In the genomic region with DNA sequence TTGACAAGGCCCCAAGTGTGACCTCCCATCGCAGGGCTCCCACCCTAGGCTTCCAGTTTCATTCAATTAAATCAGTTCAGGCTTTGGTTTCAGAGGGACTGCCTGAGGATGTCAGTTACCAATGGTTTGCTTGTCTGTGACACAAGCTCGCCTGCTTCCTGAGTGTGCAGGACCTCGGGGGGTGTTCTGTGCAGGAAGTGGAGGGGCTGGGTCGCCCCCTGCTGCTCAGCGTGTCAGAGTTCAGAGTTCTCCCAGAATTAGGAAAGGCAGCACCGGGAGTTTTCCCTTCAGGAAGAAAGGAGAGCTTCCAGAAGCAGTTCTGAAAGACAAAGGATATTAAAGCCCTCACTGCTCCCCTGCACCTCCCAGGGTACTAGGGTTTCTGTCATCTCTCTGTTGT, we compare ENCODE assay signal across 2 cellular contexts.
TF ChIP-seq lines count a peak whose summit lies in the region.

No MANE protein-coding gene starts in this region.

TF ChIP-seq in SK-N-SH, 30 proteins besides CTCF, POLR2A, EP300 and RAD21 (continued from another document):
- TF ChIP-seq REST (IDR thresholded peaks at IDR 0.05; ENCODE audit: low read depth, low read length) (no peak), SIN3A (IDR thresholded peaks at IDR 0.05; ENCODE audit: borderline replicate concordance, low read depth, low read length) (no peak), TCF12 (IDR thresholded peaks at IDR 0.05) (no peak)
- TF ChIP-seq, protein P1, sequence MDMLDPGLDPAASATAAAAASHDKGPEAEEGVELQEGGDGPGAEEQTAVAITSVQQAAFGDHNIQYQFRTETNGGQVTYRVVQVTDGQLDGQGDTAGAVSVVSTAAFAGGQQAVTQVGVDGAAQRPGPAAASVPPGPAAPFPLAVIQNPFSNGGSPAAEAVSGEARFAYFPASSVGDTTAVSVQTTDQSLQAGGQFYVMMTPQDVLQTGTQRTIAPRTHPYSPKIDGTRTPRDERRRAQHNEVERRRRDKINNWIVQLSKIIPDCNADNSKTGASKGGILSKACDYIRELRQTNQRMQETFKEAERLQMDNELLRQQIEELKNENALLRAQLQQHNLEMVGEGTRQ (IDR thresholded peaks at IDR 0.05; ENCODE audit: borderline replicate concordance, low read depth, low read length) = no peak

TF ChIP-seq in SK-N-SH treated with all-trans-retinoic acid at 6 μM for 48 hours, 23 proteins besides CTCF, POLR2A, EP300 and RAD21 (continued from another document):
- TF ChIP-seq TSHZ2 (CRISPR knock-in tag; IDR thresholded peaks at IDR 0.05) (no peak), PPARA (CRISPR knock-in tag; IDR thresholded peaks at IDR 0.05; ENCODE audit: borderline replicate concordance) (no peak), SNAI2 (CRISPR knock-in tag; IDR thresholded peaks at IDR 0.05) (no peak), ZFP3 (CRISPR knock-in tag; IDR thresholded peaks at IDR 0.05) (no peak), PATZ1 (CRISPR knock-in tag; IDR thresholded peaks at IDR 0.05; ENCODE audit: borderline replicate concordance) (no peak), ARNTL (CRISPR knock-in tag; IDR thresholded peaks at IDR 0.05; ENCODE audit: borderline replicate concordance, low read depth) (no peak)
- TF ChIP-seq, protein P2, sequence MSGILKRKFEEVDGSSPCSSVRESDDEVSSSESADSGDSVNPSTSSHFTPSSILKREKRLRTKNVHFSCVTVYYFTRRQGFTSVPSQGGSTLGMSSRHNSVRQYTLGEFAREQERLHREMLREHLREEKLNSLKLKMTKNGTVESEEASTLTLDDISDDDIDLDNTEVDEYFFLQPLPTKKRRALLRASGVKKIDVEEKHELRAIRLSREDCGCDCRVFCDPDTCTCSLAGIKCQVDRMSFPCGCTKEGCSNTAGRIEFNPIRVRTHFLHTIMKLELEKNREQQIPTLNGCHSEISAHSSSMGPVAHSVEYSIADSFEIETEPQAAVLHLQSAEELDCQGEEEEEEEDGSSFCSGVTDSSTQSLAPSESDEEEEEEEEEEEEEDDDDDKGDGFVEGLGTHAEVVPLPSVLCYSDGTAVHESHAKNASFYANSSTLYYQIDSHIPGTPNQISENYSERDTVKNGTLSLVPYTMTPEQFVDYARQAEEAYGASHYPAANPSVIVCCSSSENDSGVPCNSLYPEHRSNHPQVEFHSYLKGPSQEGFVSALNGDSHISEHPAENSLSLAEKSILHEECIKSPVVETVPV (CRISPR knock-in tag; IDR thresholded peaks at IDR 0.05) = no peak
